1 cellular context compared by ENCODE assay signal in the genomic region with DNA sequence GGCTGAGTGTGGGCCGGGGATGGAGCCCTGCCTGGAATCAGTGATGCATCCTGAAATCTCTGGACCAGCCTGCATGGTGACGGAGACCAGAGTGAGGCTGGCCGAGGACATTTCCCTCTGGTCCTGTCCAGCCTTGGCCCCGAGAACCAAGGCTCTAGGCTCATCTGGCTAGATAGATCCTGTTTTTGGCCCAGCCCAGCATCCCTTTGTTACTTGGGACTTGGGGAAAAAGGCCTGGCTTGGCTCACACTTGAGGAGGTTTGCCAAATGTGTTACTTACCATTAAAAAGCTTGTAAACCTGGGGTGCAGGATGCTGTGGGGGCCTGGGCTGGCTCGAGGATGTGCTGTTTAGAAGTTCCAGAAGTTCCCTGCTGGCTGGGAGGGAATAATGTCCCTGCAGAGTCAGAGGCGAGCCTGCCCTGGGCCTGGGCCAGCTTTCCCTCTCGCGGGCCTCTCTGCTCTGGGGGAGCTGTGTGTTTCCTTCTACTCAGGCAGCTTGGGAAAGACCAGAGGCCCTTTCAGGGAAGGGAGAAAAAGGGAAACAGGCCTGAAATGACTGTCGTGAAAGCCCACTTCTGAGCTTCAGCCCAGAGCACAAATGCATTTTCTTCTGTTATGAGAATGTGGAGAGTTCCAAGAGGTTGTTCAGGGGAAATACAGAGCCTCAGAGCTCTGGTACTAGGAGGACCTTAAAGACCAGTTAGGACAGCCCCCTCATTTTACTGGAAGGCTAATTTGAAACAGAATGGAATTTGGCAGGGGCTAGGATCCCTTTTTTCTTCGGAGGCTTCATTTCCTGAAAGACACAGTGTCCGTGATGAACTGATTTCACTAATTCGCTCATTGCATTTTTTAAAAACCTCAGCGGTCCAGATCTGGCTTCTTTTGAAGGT.
A peak's percentile ranks its signal among the peaks of the same experiment; 100 is the strongest.
TF ChIP-seq lines count a peak whose summit lies in the region.

No MANE protein-coding gene starts in this region.

TF ChIP-seq in HepG2, 621 proteins besides CTCF, POLR2A, EP300 and RAD21 (continued from another document and continues in another):
- TF ChIP-seq, protein P1, sequence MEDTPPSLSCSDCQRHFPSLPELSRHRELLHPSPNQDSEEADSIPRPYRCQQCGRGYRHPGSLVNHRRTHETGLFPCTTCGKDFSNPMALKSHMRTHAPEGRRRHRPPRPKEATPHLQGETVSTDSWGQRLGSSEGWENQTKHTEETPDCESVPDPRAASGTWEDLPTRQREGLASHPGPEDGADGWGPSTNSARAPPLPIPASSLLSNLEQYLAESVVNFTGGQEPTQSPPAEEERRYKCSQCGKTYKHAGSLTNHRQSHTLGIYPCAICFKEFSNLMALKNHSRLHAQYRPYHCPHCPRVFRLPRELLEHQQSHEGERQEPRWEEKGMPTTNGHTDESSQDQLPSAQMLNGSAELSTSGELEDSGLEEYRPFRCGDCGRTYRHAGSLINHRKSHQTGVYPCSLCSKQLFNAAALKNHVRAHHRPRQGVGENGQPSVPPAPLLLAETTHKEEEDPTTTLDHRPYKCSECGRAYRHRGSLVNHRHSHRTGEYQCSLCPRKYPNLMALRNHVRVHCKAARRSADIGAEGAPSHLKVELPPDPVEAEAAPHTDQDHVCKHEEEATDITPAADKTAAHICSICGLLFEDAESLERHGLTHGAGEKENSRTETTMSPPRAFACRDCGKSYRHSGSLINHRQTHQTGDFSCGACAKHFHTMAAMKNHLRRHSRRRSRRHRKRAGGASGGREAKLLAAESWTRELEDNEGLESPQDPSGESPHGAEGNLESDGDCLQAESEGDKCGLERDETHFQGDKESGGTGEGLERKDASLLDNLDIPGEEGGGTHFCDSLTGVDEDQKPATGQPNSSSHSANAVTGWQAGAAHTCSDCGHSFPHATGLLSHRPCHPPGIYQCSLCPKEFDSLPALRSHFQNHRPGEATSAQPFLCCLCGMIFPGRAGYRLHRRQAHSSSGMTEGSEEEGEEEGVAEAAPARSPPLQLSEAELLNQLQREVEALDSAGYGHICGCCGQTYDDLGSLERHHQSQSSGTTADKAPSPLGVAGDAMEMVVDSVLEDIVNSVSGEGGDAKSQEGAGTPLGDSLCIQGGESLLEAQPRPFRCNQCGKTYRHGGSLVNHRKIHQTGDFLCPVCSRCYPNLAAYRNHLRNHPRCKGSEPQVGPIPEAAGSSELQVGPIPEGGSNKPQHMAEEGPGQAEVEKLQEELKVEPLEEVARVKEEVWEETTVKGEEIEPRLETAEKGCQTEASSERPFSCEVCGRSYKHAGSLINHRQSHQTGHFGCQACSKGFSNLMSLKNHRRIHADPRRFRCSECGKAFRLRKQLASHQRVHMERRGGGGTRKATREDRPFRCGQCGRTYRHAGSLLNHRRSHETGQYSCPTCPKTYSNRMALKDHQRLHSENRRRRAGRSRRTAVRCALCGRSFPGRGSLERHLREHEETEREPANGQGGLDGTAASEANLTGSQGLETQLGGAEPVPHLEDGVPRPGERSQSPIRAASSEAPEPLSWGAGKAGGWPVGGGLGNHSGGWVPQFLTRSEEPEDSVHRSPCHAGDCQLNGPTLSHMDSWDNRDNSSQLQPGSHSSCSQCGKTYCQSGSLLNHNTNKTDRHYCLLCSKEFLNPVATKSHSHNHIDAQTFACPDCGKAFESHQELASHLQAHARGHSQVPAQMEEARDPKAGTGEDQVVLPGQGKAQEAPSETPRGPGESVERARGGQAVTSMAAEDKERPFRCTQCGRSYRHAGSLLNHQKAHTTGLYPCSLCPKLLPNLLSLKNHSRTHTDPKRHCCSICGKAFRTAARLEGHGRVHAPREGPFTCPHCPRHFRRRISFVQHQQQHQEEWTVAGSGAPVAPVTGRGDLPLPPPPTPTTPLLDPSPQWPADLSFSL (CRISPR knock-in tag; IDR thresholded peaks at IDR 0.05), result no peak
- TF ChIP-seq THAP11 (CRISPR knock-in tag; IDR thresholded peaks at IDR 0.05), result 0 out of 2 replicates have a peak, but pooled peaks have one; percentile 18
- TF ChIP-seq, protein P2, sequence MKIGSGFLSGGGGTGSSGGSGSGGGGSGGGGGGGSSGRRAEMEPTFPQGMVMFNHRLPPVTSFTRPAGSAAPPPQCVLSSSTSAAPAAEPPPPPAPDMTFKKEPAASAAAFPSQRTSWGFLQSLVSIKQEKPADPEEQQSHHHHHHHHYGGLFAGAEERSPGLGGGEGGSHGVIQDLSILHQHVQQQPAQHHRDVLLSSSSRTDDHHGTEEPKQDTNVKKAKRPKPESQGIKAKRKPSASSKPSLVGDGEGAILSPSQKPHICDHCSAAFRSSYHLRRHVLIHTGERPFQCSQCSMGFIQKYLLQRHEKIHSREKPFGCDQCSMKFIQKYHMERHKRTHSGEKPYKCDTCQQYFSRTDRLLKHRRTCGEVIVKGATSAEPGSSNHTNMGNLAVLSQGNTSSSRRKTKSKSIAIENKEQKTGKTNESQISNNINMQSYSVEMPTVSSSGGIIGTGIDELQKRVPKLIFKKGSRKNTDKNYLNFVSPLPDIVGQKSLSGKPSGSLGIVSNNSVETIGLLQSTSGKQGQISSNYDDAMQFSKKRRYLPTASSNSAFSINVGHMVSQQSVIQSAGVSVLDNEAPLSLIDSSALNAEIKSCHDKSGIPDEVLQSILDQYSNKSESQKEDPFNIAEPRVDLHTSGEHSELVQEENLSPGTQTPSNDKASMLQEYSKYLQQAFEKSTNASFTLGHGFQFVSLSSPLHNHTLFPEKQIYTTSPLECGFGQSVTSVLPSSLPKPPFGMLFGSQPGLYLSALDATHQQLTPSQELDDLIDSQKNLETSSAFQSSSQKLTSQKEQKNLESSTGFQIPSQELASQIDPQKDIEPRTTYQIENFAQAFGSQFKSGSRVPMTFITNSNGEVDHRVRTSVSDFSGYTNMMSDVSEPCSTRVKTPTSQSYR (CRISPR knock-in tag; IDR thresholded peaks at IDR 0.05; ENCODE audit: borderline replicate concordance), result 0 out of 2 replicates have a peak, but pooled peaks have one; percentile 9
- TF ChIP-seq, protein P3, sequence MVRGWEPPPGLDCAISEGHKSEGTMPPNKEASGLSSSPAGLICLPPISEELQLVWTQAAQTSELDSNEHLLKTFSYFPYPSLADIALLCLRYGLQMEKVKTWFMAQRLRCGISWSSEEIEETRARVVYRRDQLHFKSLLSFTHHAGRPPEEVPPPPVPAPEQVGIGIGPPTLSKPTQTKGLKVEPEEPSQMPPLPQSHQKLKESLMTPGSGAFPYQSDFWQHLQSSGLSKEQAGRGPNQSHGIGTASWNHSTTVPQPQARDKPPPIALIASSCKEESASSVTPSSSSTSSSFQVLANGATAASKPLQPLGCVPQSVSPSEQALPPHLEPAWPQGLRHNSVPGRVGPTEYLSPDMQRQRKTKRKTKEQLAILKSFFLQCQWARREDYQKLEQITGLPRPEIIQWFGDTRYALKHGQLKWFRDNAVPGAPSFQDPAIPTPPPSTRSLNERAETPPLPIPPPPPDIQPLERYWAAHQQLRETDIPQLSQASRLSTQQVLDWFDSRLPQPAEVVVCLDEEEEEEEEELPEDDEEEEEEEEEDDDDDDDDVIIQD (CRISPR knock-in tag; IDR thresholded peaks at IDR 0.05; ENCODE audit: low read depth), result no peak
- TF ChIP-seq, protein P4, sequence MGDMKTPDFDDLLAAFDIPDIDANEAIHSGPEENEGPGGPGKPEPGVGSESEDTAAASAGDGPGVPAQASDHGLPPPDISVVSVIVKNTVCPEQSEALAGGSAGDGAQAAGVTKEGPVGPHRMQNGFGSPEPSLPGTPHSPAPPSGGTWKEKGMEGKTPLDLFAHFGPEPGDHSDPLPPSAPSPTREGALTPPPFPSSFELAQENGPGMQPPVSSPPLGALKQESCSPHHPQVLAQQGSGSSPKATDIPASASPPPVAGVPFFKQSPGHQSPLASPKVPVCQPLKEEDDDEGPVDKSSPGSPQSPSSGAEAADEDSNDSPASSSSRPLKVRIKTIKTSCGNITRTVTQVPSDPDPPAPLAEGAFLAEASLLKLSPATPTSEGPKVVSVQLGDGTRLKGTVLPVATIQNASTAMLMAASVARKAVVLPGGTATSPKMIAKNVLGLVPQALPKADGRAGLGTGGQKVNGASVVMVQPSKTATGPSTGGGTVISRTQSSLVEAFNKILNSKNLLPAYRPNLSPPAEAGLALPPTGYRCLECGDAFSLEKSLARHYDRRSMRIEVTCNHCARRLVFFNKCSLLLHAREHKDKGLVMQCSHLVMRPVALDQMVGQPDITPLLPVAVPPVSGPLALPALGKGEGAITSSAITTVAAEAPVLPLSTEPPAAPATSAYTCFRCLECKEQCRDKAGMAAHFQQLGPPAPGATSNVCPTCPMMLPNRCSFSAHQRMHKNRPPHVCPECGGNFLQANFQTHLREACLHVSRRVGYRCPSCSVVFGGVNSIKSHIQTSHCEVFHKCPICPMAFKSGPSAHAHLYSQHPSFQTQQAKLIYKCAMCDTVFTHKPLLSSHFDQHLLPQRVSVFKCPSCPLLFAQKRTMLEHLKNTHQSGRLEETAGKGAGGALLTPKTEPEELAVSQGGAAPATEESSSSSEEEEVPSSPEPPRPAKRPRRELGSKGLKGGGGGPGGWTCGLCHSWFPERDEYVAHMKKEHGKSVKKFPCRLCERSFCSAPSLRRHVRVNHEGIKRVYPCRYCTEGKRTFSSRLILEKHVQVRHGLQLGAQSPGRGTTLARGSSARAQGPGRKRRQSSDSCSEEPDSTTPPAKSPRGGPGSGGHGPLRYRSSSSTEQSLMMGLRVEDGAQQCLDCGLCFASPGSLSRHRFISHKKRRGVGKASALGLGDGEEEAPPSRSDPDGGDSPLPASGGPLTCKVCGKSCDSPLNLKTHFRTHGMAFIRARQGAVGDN (CRISPR knock-in tag; IDR thresholded peaks at IDR 0.05), result peak; percentile 46
- TF ChIP-seq, protein P5, sequence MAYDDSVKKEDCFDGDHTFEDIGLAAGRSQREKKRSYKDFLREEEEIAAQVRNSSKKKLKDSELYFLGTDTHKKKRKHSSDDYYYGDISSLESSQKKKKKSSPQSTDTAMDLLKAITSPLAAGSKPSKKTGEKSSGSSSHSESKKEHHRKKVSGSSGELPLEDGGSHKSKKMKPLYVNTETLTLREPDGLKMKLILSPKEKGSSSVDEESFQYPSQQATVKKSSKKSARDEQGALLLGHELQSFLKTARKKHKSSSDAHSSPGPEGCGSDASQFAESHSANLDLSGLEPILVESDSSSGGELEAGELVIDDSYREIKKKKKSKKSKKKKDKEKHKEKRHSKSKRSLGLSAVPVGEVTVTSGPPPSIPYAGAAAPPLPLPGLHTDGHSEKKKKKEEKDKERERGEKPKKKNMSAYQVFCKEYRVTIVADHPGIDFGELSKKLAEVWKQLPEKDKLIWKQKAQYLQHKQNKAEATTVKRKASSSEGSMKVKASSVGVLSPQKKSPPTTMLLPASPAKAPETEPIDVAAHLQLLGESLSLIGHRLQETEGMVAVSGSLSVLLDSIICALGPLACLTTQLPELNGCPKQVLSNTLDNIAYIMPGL (CRISPR knock-in tag; IDR thresholded peaks at IDR 0.05; ENCODE audit: borderline replicate concordance in 1 of 2, low read depth in 1 of 2), result no peak
- no peak for TF ChIP-seq ZNF253 (CRISPR knock-in tag; IDR thresholded peaks at IDR 0.05; ENCODE audit: borderline replicate concordance)
- TF ChIP-seq SAP130 (CRISPR knock-in tag; IDR thresholded peaks at IDR 0.05; ENCODE audit: low read depth), result 0 out of 2 replicates have a peak, but pooled peaks have one; percentile 10
- TF ChIP-seq KDM1A (CRISPR knock-in tag; IDR thresholded peaks at IDR 0.05), result no peak
- TF ChIP-seq, protein P6, sequence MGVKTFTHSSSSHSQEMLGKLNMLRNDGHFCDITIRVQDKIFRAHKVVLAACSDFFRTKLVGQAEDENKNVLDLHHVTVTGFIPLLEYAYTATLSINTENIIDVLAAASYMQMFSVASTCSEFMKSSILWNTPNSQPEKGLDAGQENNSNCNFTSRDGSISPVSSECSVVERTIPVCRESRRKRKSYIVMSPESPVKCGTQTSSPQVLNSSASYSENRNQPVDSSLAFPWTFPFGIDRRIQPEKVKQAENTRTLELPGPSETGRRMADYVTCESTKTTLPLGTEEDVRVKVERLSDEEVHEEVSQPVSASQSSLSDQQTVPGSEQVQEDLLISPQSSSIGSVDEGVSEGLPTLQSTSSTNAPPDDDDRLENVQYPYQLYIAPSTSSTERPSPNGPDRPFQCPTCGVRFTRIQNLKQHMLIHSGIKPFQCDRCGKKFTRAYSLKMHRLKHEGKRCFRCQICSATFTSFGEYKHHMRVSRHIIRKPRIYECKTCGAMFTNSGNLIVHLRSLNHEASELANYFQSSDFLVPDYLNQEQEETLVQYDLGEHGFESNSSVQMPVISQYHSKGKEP (CRISPR knock-in tag; IDR thresholded peaks at IDR 0.05), result no peak
- TF ChIP-seq GATA4 (IDR thresholded peaks at IDR 0.05; ENCODE audit: borderline replicate concordance, low read depth), result no peak
- no peak for TF ChIP-seq SP4 (CRISPR knock-in tag; IDR thresholded peaks at IDR 0.05)
- TF ChIP-seq ZSCAN29 (CRISPR knock-in tag; conservative IDR thresholded peaks at IDR 0.05), result no peak
- no peak for TF ChIP-seq RBFOX2 (IDR thresholded peaks at IDR 0.05; ENCODE audit: low read depth, low read length)
- no peak for TF ChIP-seq BHLHE40 (IDR thresholded peaks at IDR 0.05; ENCODE audit: low read length)
- TF ChIP-seq, protein P7, sequence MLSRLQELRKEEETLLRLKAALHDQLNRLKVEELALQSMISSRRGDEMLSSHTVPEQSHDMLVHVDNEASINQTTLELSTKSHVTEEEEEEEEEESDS (CRISPR knock-in tag; IDR thresholded peaks at IDR 0.05; ENCODE audit: borderline replicate concordance), result no peak
